ENCODE assay signal across 13 cellular contexts in genomic region chr16:51907680-51908079, GRCh38.
DNase-seq lines count a peak whose midpoint lies in the region; ATAC-seq, FAIRE-seq and TF ChIP-seq lines count a peak whose summit lies in the region.
"Had no signal": no experiment of that assay in that cellular context is flagged by ENCODE, and none has a peak within 500 bp of the region (broad histone marks: within the 10 kb centered on the region; RNA-seq: fewer than 3 reads in every experiment).

No MANE protein-coding gene starts in this region.

- no peaks in the 10 kb centered on the region for H3K79me2 ChIP-seq in HepG2 (ENCODE audit: insufficient read depth, low read length)

- CTCF ChIA-PET in HepG2 (lab: Yijun Ruan, JAX; ENCODE audit: low intra/inter-chr PET ratio, low total read pairs) = no interaction called here

- TF ChIP-seq EP300 in HepG2 (IDR thresholded peaks at IDR 0.05; ENCODE audit: low read depth in 2 of 2, low read length in 2 of 2) (no peak), HepG2 (CRISPR knock-in tag; IDR thresholded peaks at IDR 0.05; ENCODE audit: borderline replicate concordance) (no peak), gastroesophageal sphincter (IDR thresholded peaks at IDR 0.05) (no peak)

- H3K27me3 ChIP-seq in HepG2 (ENCODE audit: control insufficient read depth in 1 of 2, insufficient read depth in 2 of 2, low read length in 2 of 2) (no peaks in the 10 kb centered on the region), right lobe of liver (no peaks in the 10 kb centered on the region), gastroesophageal sphincter (no peaks in the 10 kb centered on the region)
- H3K27me3 ChIP-seq: BE2C had no signal

- no peaks in the 10 kb centered on the region for H3K9me3 ChIP-seq in HepG2 (ENCODE audit: low read length)
- no peaks in the 10 kb centered on the region for H3K9me3 ChIP-seq in right lobe of liver
- H3K9me3 ChIP-seq in gastroesophageal sphincter = peaks cover 0 to 5% (median 0%) of the 10 kb centered on the region in 3 donors
- H3K9me3 ChIP-seq: A549, BE2C had no signal

- POLR2A ChIA-PET in HepG2 (lab: Yijun Ruan, JAX) = no interaction called here

- no peak for DNase-seq in HepG2 (ENCODE audit: low spot score)
- no peak for DNase-seq in right lobe of liver
- peak; percentile 2 for DNase-seq in NB4 (ENCODE audit: low read depth)
- peak; percentile 20 for DNase-seq in choroid plexus epithelial cell (ENCODE audit: low read depth)
- DNase-seq in activated T-cell treated with anti-CD3 and anti-CD28 coated beads for 4 hours = no peak
- DNase-seq in NCI-H187 (lab: John Stamatoyannopoulos, UW) = no peak
- DNase-seq: BE2C; CD4-positive, alpha-beta memory T cell; H7 had no signal

- H4K20me1 ChIP-seq in HepG2 (ENCODE audit: insufficient read depth, low read length) = no peaks in the 10 kb centered on the region

- FAIRE-seq in HepG2 (lab: Jason Lieb, UNC) = no peak
- FAIRE-seq: A549, GM18507 had no signal

- no TSS peak for BruUV-seq in HepG2 (replicated peaks; lab: Mats Ljungman, UMichigan)

- no peak for ATAC-seq in HepG2
- no peak for ATAC-seq in right lobe of liver
- no peak for ATAC-seq in gastroesophageal sphincter
- ATAC-seq: A549 had no signal

- H3K4me2 ChIP-seq in HepG2 (ENCODE audit: low read depth, low read length) = no peak overlapping the region
- H3K4me2 ChIP-seq: A549 had no signal

- no peak for TF ChIP-seq RAD21 in HepG2 (CRISPR knock-in tag; IDR thresholded peaks at IDR 0.05)

- TF ChIP-seq CTCF in HepG2 (CRISPR knock-in tag; IDR thresholded peaks at IDR 0.05) (no peak), right lobe of liver (IDR thresholded peaks at IDR 0.05) (no peak), NB4 (IDR thresholded peaks at IDR 0.05; ENCODE audit: low read depth, low read length) (no peak), choroid plexus epithelial cell (conservative IDR thresholded peaks at IDR 0.05; ENCODE audit: low read depth, low read length) (no peak), gastroesophageal sphincter (IDR thresholded peaks at IDR 0.05) (no peak)

- TF ChIP-seq POLR2A in HepG2 (IDR thresholded peaks at IDR 0.05; ENCODE audit: insufficient read depth in 1 of 2, low read depth in 2 of 2, low read length in 2 of 2) (no peak), right lobe of liver (IDR thresholded peaks at IDR 0.05) (no peak), NB4 (IDR thresholded peaks at IDR 0.05; ENCODE audit: extremely low read depth, insufficient read length) (no peak), gastroesophageal sphincter (IDR thresholded peaks at IDR 0.05) (no peak)

- no peak overlapping the region for H2AFZ ChIP-seq in HepG2 (ENCODE audit: low read length)

- no peak overlapping the region for H3K9ac ChIP-seq in HepG2 (ENCODE audit: insufficient read depth, low read depth, low read length)

- H3K36me3 ChIP-seq in HepG2 (replicated peaks in 1 of 2; ENCODE audit: control insufficient read depth in 1 of 2, insufficient read depth in 2 of 2, low read length in 2 of 2) = no peaks in the 10 kb centered on the region
- H3K36me3 ChIP-seq in right lobe of liver = no peaks in the 10 kb centered on the region
- H3K36me3 ChIP-seq in gastroesophageal sphincter = no peaks in the 10 kb centered on the region
- H3K36me3 ChIP-seq: BE2C had no signal

- H3K4me1 ChIP-seq in HepG2 (ENCODE audit: insufficient read depth, low read length) = no peaks in the 10 kb centered on the region
- H3K4me1 ChIP-seq in right lobe of liver = no peaks in the 10 kb centered on the region
- H3K4me1 ChIP-seq in gastroesophageal sphincter = no peaks in the 10 kb centered on the region
- H3K4me1 ChIP-seq: A549, BE2C had no signal

- intact Hi-C loops in HepG2 (cut with micrococcal nuclease; ENCODE audit: unreplicated experiment) = no loop called here
- intact Hi-C loops in right lobe of liver (cut with DNase I) = no loop called here

- no peak overlapping the region for H3K27ac ChIP-seq in HepG2 (ENCODE audit: extremely low read length, insufficient read depth, low read length)
- no peak overlapping the region for H3K27ac ChIP-seq in right lobe of liver
- no peak overlapping the region for H3K27ac ChIP-seq in gastroesophageal sphincter
- H3K27ac ChIP-seq: A549, C4-2B had no signal

- H3K4me3 ChIP-seq in HepG2 (replicated peaks in 1 of 3; ENCODE audit: insufficient read depth in 1 of 3, low read depth in 2 of 3, low read length in 3 of 3) = no peak overlapping the region
- H3K4me3 ChIP-seq in right lobe of liver = no peak overlapping the region
- no peak overlapping the region for H3K4me3 ChIP-seq in NB4 (ENCODE audit: low read depth, low read length)
- no peak overlapping the region for H3K4me3 ChIP-seq in choroid plexus epithelial cell (ENCODE audit: low read depth, low read length)
- no peak overlapping the region for H3K4me3 ChIP-seq in gastroesophageal sphincter
- H3K4me3 ChIP-seq: A549 had no signal

- in situ Hi-C loops in HepG2 (cut with HindIII; ENCODE audit: extremely low pct_ligation_motif_present, low pct_unique_long_range_greater_than_20kb) = no loop called here

TF ChIP-seq in HepG2, 621 proteins besides CTCF, POLR2A, EP300 and RAD21:
- TF ChIP-seq ZNF136 (CRISPR knock-in tag; IDR thresholded peaks at IDR 0.05; ENCODE audit: low read depth) (no peak), ZFAT (CRISPR knock-in tag; conservative IDR thresholded peaks at IDR 0.05) (peak; percentile 97)

Comparison
In these comparisons a context has a peak if more than half of its experiments do, and no peak if none do; other contexts are left out.
1. DNase-seq: peak in NB4 (single experiment) and choroid plexus epithelial cell (single experiment); none in HepG2 (single experiment), right lobe of liver (0 of 3), activated T-cell treated with anti-CD3 and anti-CD28 coated beads for 4 hours (single experiment) and NCI-H187 (0 of 2).